14 cellular contexts compared by ENCODE assay signal in the genomic region with DNA sequence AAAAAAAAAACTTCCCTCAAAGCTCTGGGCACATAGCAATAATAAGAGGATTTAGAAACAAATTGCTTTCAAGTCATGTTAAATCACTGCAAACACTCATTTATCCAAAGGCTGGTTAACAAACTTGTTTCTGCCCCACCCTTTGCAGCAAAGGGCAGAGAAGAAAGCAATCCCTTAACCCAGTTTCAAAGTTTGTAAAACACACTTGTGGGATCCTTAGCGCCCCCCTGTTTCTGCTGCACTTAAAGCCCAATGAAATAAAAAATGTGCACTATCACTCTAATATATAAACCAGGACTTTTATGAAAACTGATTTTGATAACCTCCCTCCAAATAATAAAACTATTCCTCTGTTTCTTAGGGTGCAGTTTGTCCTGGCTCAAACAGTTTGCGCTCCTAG. TPM values are rescaled to one million over a fixed set of nuclear protein-coding genes. Genes with fewer than 3 reads are reported as not detected.
DNase-seq lines count a peak whose midpoint lies in the region; ATAC-seq and TF ChIP-seq lines count a peak whose summit lies in the region.
"Had no signal": no experiment of that assay in that cellular context is flagged by ENCODE, and none has a peak within 500 bp of the region (broad histone marks: within the 10 kb centered on the region; RNA-seq: fewer than 3 reads in every experiment).

No MANE protein-coding gene starts in this region.

- H3K9me3 ChIP-seq in Panc1 (ENCODE audit: control insufficient read depth, insufficient read depth, low read depth, low read length), result no peaks in the 10 kb centered on the region
- H3K9me3 ChIP-seq in lower lobe of right lung, result no peaks in the 10 kb centered on the region
- H3K9me3 ChIP-seq: left lung, ovary had no signal

- no peak for TF ChIP-seq CTCF in Panc1 (IDR thresholded peaks at IDR 0.05)
- no peak for TF ChIP-seq CTCF in foreskin fibroblast (IDR thresholded peaks at IDR 0.05; ENCODE audit: low read depth, low read length)
- TF ChIP-seq CTCF in lower lobe of right lung (IDR thresholded peaks at IDR 0.05), result no peak

- peak overlapping the region; percentile 40 to 54 for H3K4me3 ChIP-seq in Panc1 (ENCODE audit: low read depth in 2 of 2, low read length in 2 of 2)
- H3K4me3 ChIP-seq in foreskin fibroblast (ENCODE audit: low read depth in 1 of 2, low read length in 2 of 2), result peak overlapping the region; percentile 54 to 61
- no peak overlapping the region for H3K4me3 ChIP-seq in lower lobe of right lung
- H3K4me3 ChIP-seq: left lung had no signal

- H3K27ac ChIP-seq in Panc1 (ENCODE audit: low read length) (no peak overlapping the region), lower lobe of right lung (no peak overlapping the region)
- H3K27ac ChIP-seq: left lung, ovary had no signal

- POLR2A ChIA-PET in Panc1 (lab: Charles Lee), result no interaction called here

- H3K36me3 ChIP-seq in Panc1 (ENCODE audit: control insufficient read depth, insufficient read depth, low read length) (no peaks in the 10 kb centered on the region), lower lobe of right lung (no peaks in the 10 kb centered on the region)
- H3K36me3 ChIP-seq: left lung, ovary had no signal

- intact Hi-C loops in Panc1 (cut with micrococcal nuclease; ENCODE audit: unreplicated experiment), result no loop called here
- intact Hi-C loops in lower lobe of right lung (cut with DNase I), result no loop called here

- no TSS peak for BruUV-seq in Panc1 (replicated peaks; lab: Mats Ljungman, UMichigan)

- DNase-seq in ELR (ENCODE audit: low read depth) (peak; percentile 7), Panc1 (ENCODE audit: low read depth, low spot score) (no peak), foreskin fibroblast (peak in 1 of 2 donors; percentile 1), retina (peak; percentile 31), DMS 273 (lab: John Stamatoyannopoulos, UW; ENCODE audit: unreplicated experiment) (no peak), lower lobe of right lung (no peak), RPMI8226 (no peak)
- DNase-seq: activated CD8-positive, alpha-beta memory T cell treated with anti-CD3 and anti-CD28 coated beads for 24 hours; CD4-positive, alpha-beta memory T cell; MV-4-11; NCI-H345; ovary had no signal

- H3K4me1 ChIP-seq in Panc1 (ENCODE audit: control insufficient read depth, insufficient read depth, low read length) (0 out of 2 replicates have a peak, but pooled peaks cover 2% of the 10 kb centered on the region), lower lobe of right lung (peaks cover 43% of the 10 kb centered on the region)

- ATAC-seq in Panc1 (no peak), lower lobe of right lung (no peak), GM21825 (IDR thresholded peaks at IDR 0.05; ENCODE audit: unreplicated experiment) (no peak)

- H3K27me3 ChIP-seq in Panc1 (ENCODE audit: control insufficient read depth, insufficient read depth, low read length) (no peaks in the 10 kb centered on the region), lower lobe of right lung (ENCODE audit: low read depth) (peaks cover 41% of the 10 kb centered on the region)
- H3K27me3 ChIP-seq: ovary had no signal

- in situ Hi-C loops in Panc1 (cut with HindIII; ENCODE audit: low pct_unique_long_range_greater_than_20kb, low sequenced_read_pairs), result no loop called here

- CTCF ChIA-PET in Panc1 (lab: Charles Lee), result interaction anchor here (0.6 kb wide), 1 partner anchor 462 kb away, joined by 3 read pairs; no protein-coding TSS in a partner anchor

RNA-seq across cellular contexts. Expression of a gene that starts 3.3 kb away (rescaled TPM):
- total RNA-seq in Panc1 (2021; ENCODE audit: unreplicated experiment) (not detected), lower lobe of right lung (0.71 TPM)
- polyA plus RNA-seq in Panc1 (2012; ENCODE audit: insufficient read length), result not detected
- total RNA-seq: CD4-positive, alpha-beta memory T cell had no signal
- polyA plus RNA-seq: CD4-positive, alpha-beta memory T cell had no signal

Comparison
In these comparisons a context has a peak if more than half of its experiments do, and no peak if none do; other contexts are left out.
1. DNase-seq: peak in ELR (single experiment) and retina (single experiment); none in Panc1 (single experiment), DMS 273 (single experiment), lower lobe of right lung (single experiment) and RPMI8226 (single experiment).